ENCODE assay signal across 17 cellular contexts in the genomic region with DNA sequence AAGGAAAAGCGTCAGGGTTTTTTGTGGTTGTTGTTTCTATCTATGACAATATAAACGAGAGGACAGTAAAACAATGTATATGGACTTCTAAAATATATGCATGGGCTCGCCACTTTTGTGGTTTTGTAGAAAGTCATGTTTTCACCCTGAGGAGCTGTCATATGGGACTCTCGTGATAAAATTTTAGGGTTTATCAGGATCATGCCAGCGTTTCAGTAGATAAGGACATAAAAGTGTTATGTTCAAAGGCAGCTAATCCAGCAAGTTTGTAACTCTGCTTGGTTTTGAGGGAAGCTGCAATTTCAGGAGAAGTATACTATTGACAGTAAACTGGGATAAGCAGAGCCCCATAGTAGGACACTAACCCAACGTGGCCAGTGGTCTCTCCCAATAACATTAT.
DNase-seq lines count a peak whose midpoint lies in the region; ATAC-seq and TF ChIP-seq lines count a peak whose summit lies in the region.
"Had no signal": no experiment of that assay in that cellular context is flagged by ENCODE, and none has a peak within 500 bp of the region (broad histone marks: within the 10 kb centered on the region; RNA-seq: fewer than 3 reads in every experiment).

No MANE protein-coding gene starts in this region.

- no peaks in the 10 kb centered on the region for H3K27me3 Mint-ChIP-seq in CD14-positive monocyte (ENCODE audit: low read depth in 3 of 3)
- no peaks in the 10 kb centered on the region for H3K27me3 Mint-ChIP-seq in CD8-positive, alpha-beta T cell (ENCODE audit: low read depth)
- no peaks in the 10 kb centered on the region for H3K27me3 Mint-ChIP-seq in activated CD4-positive, alpha-beta memory T cell treated with anti-CD3 and anti-CD28 coated beads, Interleukin-2, amount 10 ng/mL, durations not matched to agents 7 days and 5 days

- no peak overlapping the region for H3K4me3 Mint-ChIP-seq in CD14-positive monocyte
- H3K4me3 Mint-ChIP-seq in CD8-positive, alpha-beta T cell, result peak overlapping the region; percentile 22
- no peak overlapping the region for H3K4me3 Mint-ChIP-seq in activated CD4-positive, alpha-beta memory T cell treated with anti-CD3 and anti-CD28 coated beads, Interleukin-2, amount 10 ng/mL, durations not matched to agents 7 days and 5 days

- no peaks in the 10 kb centered on the region for H3K27me3 ChIP-seq in CD8-positive, alpha-beta T cell (ENCODE audit: insufficient read depth, low read length)
- H3K27me3 ChIP-seq: BE2C had no signal

- DNase-seq in CD14-positive monocyte (ENCODE audit: low spot score) (no peak), foreskin melanocyte (peak; percentile 20), A172 (ENCODE audit: low spot score) (no peak), SKM-1 (lab: John Stamatoyannopoulos, UW; ENCODE audit: unreplicated experiment) (no peak), NK-92 (lab: John Stamatoyannopoulos, UW; ENCODE audit: unreplicated experiment) (no peak)
- no peak for DNase-seq in CD8-positive, alpha-beta T cell
- DNase-seq in activated CD4-positive, alpha-beta memory T cell treated with anti-CD3 and anti-CD28 coated beads, Interleukin-2, amount 10 ng/mL, durations not matched to agents 7 days and 5 days, result no peak
- no peak for DNase-seq in NK-92 treated with Interleukin-12 subunit alpha and Interleukin-12 subunit beta, amount 100 ng/mL, for 24 hours (lab: John Stamatoyannopoulos, UW)
- DNase-seq: BE2C; central memory CD4-positive, alpha-beta T cell; DMS153; NCI-H1694; NCI-H226; SHP77; trophoblast cell had no signal

- POLR2A ChIA-PET in CD8-positive, alpha-beta T cell (lab: Charles Lee), result interaction anchor here (1.0 to 4.5 kb wide), 4 partner anchors 8 to 123 kb away, joined by 3 to 19 read pairs (median 3); no protein-coding TSS in a partner anchor
- POLR2A ChIA-PET in activated CD4-positive, alpha-beta memory T cell treated with anti-CD3 and anti-CD28 coated beads, Interleukin-2, amount 10 ng/mL, durations not matched to agents 7 days and 5 days (lab: Charles Lee), result interaction anchor here (0.6 to 14.7 kb wide), 10 partner anchors 9 to 182 kb away, joined by 3 to 234 read pairs (median 4); partner anchors contain the start of gene CDC42SE2

- peaks cover 79% of the 10 kb centered on the region for H3K4me1 ChIP-seq in CD8-positive, alpha-beta T cell (ENCODE audit: insufficient read depth, low read length)

- H3K27ac Mint-ChIP-seq in CD14-positive monocyte, result peak overlapping the region in 4 of 7 donors; percentile 22 to 79 (median 54)
- peak overlapping the region; percentile 91 for H3K27ac Mint-ChIP-seq in CD8-positive, alpha-beta T cell
- peak overlapping the region; percentile 94 for H3K27ac Mint-ChIP-seq in activated CD4-positive, alpha-beta memory T cell treated with anti-CD3 and anti-CD28 coated beads, Interleukin-2, amount 10 ng/mL, durations not matched to agents 7 days and 5 days

- no peak overlapping the region for H3K27ac ChIP-seq in CD8-positive, alpha-beta T cell (ENCODE audit: low read depth, low read length)

- no peaks in the 10 kb centered on the region for H3K9me3 ChIP-seq in CD8-positive, alpha-beta T cell (ENCODE audit: low read length)
- H3K9me3 ChIP-seq: BE2C had no signal

- intact Hi-C loops in CD14-positive monocyte (cut with micrococcal nuclease), result loop anchor here (5.0 to 10.0 kb wide), 4 partner anchors 107 to 222 kb away; partner anchors contain the start of gene CDC42SE2 (in 1 of the 2)
- intact Hi-C loops in CD8-positive, alpha-beta T cell (cut with DNase I, micrococcal nuclease), result loop anchor here (5.0 kb wide), 5 partner anchors 37 to 132 kb away; no protein-coding TSS in a partner anchor

- peaks cover 36% of the 10 kb centered on the region for H3K36me3 ChIP-seq in CD8-positive, alpha-beta T cell (ENCODE audit: insufficient read depth, low read length)
- H3K36me3 ChIP-seq: BE2C had no signal

- H3K4me1 Mint-ChIP-seq in CD14-positive monocyte, result peaks cover 34% of the 10 kb centered on the region
- peaks cover 86% of the 10 kb centered on the region for H3K4me1 Mint-ChIP-seq in CD8-positive, alpha-beta T cell (ENCODE audit: low read depth)
- peaks cover 88% of the 10 kb centered on the region for H3K4me1 Mint-ChIP-seq in activated CD4-positive, alpha-beta memory T cell treated with anti-CD3 and anti-CD28 coated beads, Interleukin-2, amount 10 ng/mL, durations not matched to agents 7 days and 5 days

- no peaks in the 10 kb centered on the region for H3K9me3 Mint-ChIP-seq in CD14-positive monocyte
- H3K9me3 Mint-ChIP-seq in CD8-positive, alpha-beta T cell, result no peaks in the 10 kb centered on the region
- no peaks in the 10 kb centered on the region for H3K9me3 Mint-ChIP-seq in activated CD4-positive, alpha-beta memory T cell treated with anti-CD3 and anti-CD28 coated beads, Interleukin-2, amount 10 ng/mL, durations not matched to agents 7 days and 5 days

- H3K4me3 ChIP-seq in CD8-positive, alpha-beta T cell (ENCODE audit: low read depth, low read length), result no peak overlapping the region
- H3K4me3 ChIP-seq: skin epidermis had no signal

- TF ChIP-seq CTCF in CD14-positive monocyte (IDR thresholded peaks at IDR 0.05), result no peak
- no peak for TF ChIP-seq CTCF in CD8-positive, alpha-beta T cell (IDR thresholded peaks at IDR 0.05)

- CTCF ChIA-PET in CD8-positive, alpha-beta T cell (lab: Charles Lee), result interaction anchor here (0.9 to 8.1 kb wide), 5 partner anchors 11 to 513 kb away, joined by 3 to 87 read pairs (median 3); partner anchors contain the start of gene CDC42SE2
- CTCF ChIA-PET in activated CD4-positive, alpha-beta memory T cell treated with anti-CD3 and anti-CD28 coated beads, Interleukin-2, amount 10 ng/mL, durations not matched to agents 7 days and 5 days (lab: Charles Lee), result interaction anchor here (0.7 to 7.4 kb wide), 4 partner anchors 32 to 219 kb away, joined by 3 to 88 read pairs (median 5); partner anchors contain the start of genes CDC42SE2 and HINT1

- peaks cover 31 to 47% of the 10 kb centered on the region in 2 donors for H3K36me3 Mint-ChIP-seq in CD14-positive monocyte
- H3K36me3 Mint-ChIP-seq in CD8-positive, alpha-beta T cell, result peaks cover 60% of the 10 kb centered on the region
- peaks cover 56% of the 10 kb centered on the region for H3K36me3 Mint-ChIP-seq in activated CD4-positive, alpha-beta memory T cell treated with anti-CD3 and anti-CD28 coated beads, Interleukin-2, amount 10 ng/mL, durations not matched to agents 7 days and 5 days (ENCODE audit: low read depth)

- no peak for ATAC-seq in CD8-positive, alpha-beta T cell
- ATAC-seq: HCT116 had no signal
